ENCODE assay signal across 2 cellular contexts in genomic region chr1:201493757-201494617, GRCh38.
TF ChIP-seq lines count a peak whose summit lies in the region.

No MANE protein-coding gene starts in this region.

TF ChIP-seq in PFSK-1, 5 proteins besides CTCF, POLR2A, EP300 and RAD21:
- TF ChIP-seq REST (IDR thresholded peaks at IDR 0.05; ENCODE audit: insufficient read depth in 1 of 2, low read depth in 2 of 2, low read length in 2 of 2) (no peak), TAF1 (IDR thresholded peaks at IDR 0.05; ENCODE audit: borderline replicate concordance, insufficient read depth, low read length) (no peak), FOXP2 (optimal IDR thresholded peaks at IDR 0.05; ENCODE audit: borderline replicate concordance, extremely low read depth, extremely low read length, insufficient read depth) (peak; percentile 78), SIN3A (IDR thresholded peaks at IDR 0.05; ENCODE audit: borderline replicate concordance, insufficient read depth, low read length) (no peak), POLR2AphosphoS5 (IDR thresholded peaks at IDR 0.05; ENCODE audit: low read depth, low read length) (no peak)

TF ChIP-seq in H1, 55 proteins besides CTCF, POLR2A, EP300 and RAD21:
- no peak for TF ChIP-seq ATF2 (IDR thresholded peaks at IDR 0.05; ENCODE audit: low read length)
- TF ChIP-seq E2F6 (IDR thresholded peaks at IDR 0.05) = no peak
- TF ChIP-seq SP4 (IDR thresholded peaks at IDR 0.05; ENCODE audit: low read length) = no peak
- TF ChIP-seq GTF2F1 (IDR thresholded peaks at IDR 0.05; ENCODE audit: borderline replicate concordance, low read depth, low read length) = no peak
- no peak for TF ChIP-seq ATF3 (IDR thresholded peaks at IDR 0.05; ENCODE audit: insufficient read depth, low read depth, low read length)
- no peak for TF ChIP-seq TAF7 (optimal IDR thresholded peaks at IDR 0.05; ENCODE audit: borderline replicate concordance, low read depth, low read length)
- TF ChIP-seq ASH2L (IDR thresholded peaks at IDR 0.05; ENCODE audit: low read length) = no peak
- TF ChIP-seq BCL11A (IDR thresholded peaks at IDR 0.05; ENCODE audit: low read depth in 2 of 2, low read length in 2 of 2) = no peak
- no peak for TF ChIP-seq NANOG (IDR thresholded peaks at IDR 0.05; ENCODE audit: insufficient read depth, low read depth, low read length, poor library complexity, severe bottlenecking)
- TF ChIP-seq EGR1 (IDR thresholded peaks at IDR 0.05; ENCODE audit: borderline replicate concordance, low read depth, low read length) = no peak
- no peak for TF ChIP-seq KDM4A (IDR thresholded peaks at IDR 0.05; ENCODE audit: low read depth, low read length, severe bottlenecking)
- TF ChIP-seq USF2 (IDR thresholded peaks at IDR 0.05; ENCODE audit: low read length) = no peak
- no peak for TF ChIP-seq YY1 (IDR thresholded peaks at IDR 0.05; ENCODE audit: low read depth, low read length)
- no peak for TF ChIP-seq NRF1 (IDR thresholded peaks at IDR 0.05; ENCODE audit: low read depth, low read length)
